1 cellular context compared by ENCODE assay signal in the genomic region with DNA sequence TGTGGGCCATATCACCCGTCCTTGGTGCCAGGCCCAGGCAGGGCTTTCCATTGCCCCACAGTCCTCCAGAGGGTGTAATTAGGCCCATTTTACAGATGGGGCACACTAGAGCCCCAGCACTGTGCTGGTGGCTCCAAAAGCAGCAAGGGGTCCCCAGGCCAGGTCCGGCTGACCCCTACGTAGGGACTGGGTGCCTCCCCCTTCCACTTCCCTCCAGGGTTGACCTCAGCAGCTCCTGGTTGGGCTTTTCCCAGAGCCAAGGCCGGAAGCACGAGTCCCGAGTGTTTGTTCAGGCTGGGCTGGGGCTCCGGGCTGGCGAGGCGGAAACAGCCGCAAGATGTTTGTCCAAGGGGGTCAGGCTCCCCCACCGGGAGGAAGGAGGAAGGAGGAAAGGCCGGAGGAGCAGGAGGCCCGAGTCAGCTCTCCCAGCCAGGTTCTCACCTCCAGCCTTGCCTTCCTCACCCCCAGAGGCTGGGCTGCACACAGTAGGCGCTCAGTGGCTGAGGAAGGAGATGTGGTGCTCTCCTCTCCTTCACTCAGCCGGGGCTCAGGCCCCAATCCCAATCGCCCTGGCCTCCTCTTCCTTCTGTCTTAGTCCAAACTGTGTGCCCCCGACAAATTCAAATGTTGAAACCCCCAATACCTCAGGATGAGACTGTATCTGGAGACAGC.
TF ChIP-seq lines count a peak whose summit lies in the region.

No MANE protein-coding gene starts in this region.

TF ChIP-seq in SK-N-SH treated with all-trans-retinoic acid at 6 μM for 48 hours, 23 proteins besides CTCF, POLR2A, EP300 and RAD21 (continued from another document):
- no peak for TF ChIP-seq ARNTL (CRISPR knock-in tag; IDR thresholded peaks at IDR 0.05; ENCODE audit: borderline replicate concordance, low read depth)
